ENCODE assay signal across 13 cellular contexts in the genomic region with DNA sequence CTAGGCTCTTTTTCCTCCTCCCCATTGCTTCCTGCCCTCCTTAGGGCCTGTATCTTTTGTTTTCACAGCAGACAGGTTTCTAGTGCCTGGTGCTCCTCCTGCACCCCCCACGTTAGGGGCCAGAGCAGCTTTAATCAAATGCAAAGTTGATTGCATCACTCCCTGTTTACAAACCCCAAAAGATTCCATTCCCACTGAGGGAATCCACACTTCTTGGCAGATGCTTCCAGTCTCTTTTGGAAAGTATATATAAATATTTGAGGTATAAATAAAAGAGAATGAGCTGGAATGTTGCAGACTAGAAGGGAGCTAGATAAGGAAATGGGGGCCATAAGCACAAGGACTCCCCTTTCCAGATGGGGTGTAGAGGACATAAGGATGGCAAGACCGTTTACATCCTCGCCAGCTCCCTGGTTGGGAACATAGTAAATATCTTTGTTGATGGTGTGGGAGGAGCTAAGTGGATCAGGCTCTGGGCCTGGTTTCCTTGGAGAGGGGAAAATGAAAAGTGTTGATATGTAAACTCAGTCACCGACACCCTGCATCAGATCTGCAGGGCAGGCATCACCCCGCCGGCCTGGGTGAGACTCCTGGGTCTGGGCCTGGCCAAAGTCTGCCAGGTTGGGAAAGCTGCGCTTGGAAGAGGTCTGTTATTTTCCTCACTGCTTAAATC. TPM values are rescaled to one million over a fixed set of nuclear protein-coding genes. Genes with fewer than 3 reads are reported as not detected.
DNase-seq lines count a peak whose midpoint lies in the region; ATAC-seq and TF ChIP-seq lines count a peak whose summit lies in the region.
"Had no signal": no experiment of that assay in that cellular context is flagged by ENCODE, and none has a peak within 500 bp of the region (broad histone marks: within the 10 kb centered on the region; RNA-seq: fewer than 3 reads in every experiment).

No MANE protein-coding gene starts in this region.

- CTCF ChIA-PET in WTC11 (lab: Charles Lee) = interaction anchor here (0.7 to 1.3 kb wide), 10 partner anchors 10 to 86 kb away, joined by 3 to 5 read pairs (median 4); partner anchors contain the start of gene REPIN1

- no peaks in the 10 kb centered on the region for H3K9me3 Mint-ChIP-seq in WTC11
- H3K9me3 Mint-ChIP-seq in effector memory CD8-positive, alpha-beta T cell = no peaks in the 10 kb centered on the region
- H3K9me3 Mint-ChIP-seq: activated T-cell treated with anti-CD3 and anti-CD28 coated beads, Interleukin-2, amount 50 U/mL, for 4 hours had no signal

- H3K27ac Mint-ChIP-seq in WTC11 = peak overlapping the region; percentile 97
- H3K27ac Mint-ChIP-seq in effector memory CD8-positive, alpha-beta T cell = peak overlapping the region in 1 of 2 donors; percentile 56

- H3K9ac ChIP-seq in rectal smooth muscle tissue (ENCODE audit: low read length) = no peak overlapping the region

- TF ChIP-seq POLR2A in GM18505 (IDR thresholded peaks at IDR 0.05; ENCODE audit: borderline replicate concordance, extremely low read depth, insufficient read depth, insufficient read length) = no peak

- no peaks in the 10 kb centered on the region for H3K27me3 Mint-ChIP-seq in WTC11 (ENCODE audit: low read depth)
- H3K27me3 Mint-ChIP-seq in effector memory CD8-positive, alpha-beta T cell = peaks cover 0 to 16% of the 10 kb centered on the region in 2 donors

- peaks cover 29% of the 10 kb centered on the region for H3K36me3 Mint-ChIP-seq in WTC11
- H3K36me3 Mint-ChIP-seq in effector memory CD8-positive, alpha-beta T cell (ENCODE audit: insufficient read depth) = no peaks in the 10 kb centered on the region

- POLR2A ChIA-PET in WTC11 (lab: Charles Lee) = interaction anchor here (0.6 to 1.6 kb wide), 7 partner anchors 12 to 1018 kb away, joined by 3 to 10 read pairs (median 5); partner anchors contain the start of genes ACTR3C and LRRC61

- H3K27ac ChIP-seq in rectal smooth muscle tissue (ENCODE audit: low read depth, low read length) = peak overlapping the region; percentile 24

- peaks cover 77% of the 10 kb centered on the region for H3K4me1 Mint-ChIP-seq in WTC11
- H3K4me1 Mint-ChIP-seq in effector memory CD8-positive, alpha-beta T cell (ENCODE audit: low read depth in 2 of 2) = peaks cover 3 to 5% of the 10 kb centered on the region in 2 donors

- H3K27me3 ChIP-seq in rectal smooth muscle tissue (ENCODE audit: control insufficient read depth, insufficient read depth, low read length) = no peaks in the 10 kb centered on the region

- peaks cover 2% of the 10 kb centered on the region for H3K36me3 ChIP-seq in rectal smooth muscle tissue (ENCODE audit: control insufficient read depth, insufficient read depth, low read length)

- H3K4me3 Mint-ChIP-seq in WTC11 = no peak overlapping the region
- H3K4me3 Mint-ChIP-seq in effector memory CD8-positive, alpha-beta T cell = no peak overlapping the region
- H3K4me3 Mint-ChIP-seq: activated T-cell treated with anti-CD3 and anti-CD28 coated beads, Interleukin-2, amount 50 U/mL, for 4 hours had no signal

- peak; percentile 69 for ATAC-seq in WTC11
- ATAC-seq in HG03280 (IDR thresholded peaks at IDR 0.05; ENCODE audit: unreplicated experiment) = no peak
- no peak for ATAC-seq in effector memory CD8-positive, alpha-beta T cell (replicated peaks)
- no peak for ATAC-seq in GM18505 (IDR thresholded peaks at IDR 0.05; ENCODE audit: unreplicated experiment)
- no peak for ATAC-seq in GM18907 (IDR thresholded peaks at IDR 0.05; ENCODE audit: unreplicated experiment)
- ATAC-seq: activated T-cell treated with anti-CD3 and anti-CD28 coated beads, Interleukin-2, amount 50 U/mL, for 4 hours; heart right ventricle had no signal

- peaks cover 26% of the 10 kb centered on the region for H3K4me1 ChIP-seq in rectal smooth muscle tissue (ENCODE audit: control insufficient read depth, insufficient read depth, low read length)

- DNase-seq in ELF-1 (ENCODE audit: low read depth, low spot score) (peak; percentile 60), WTC11 (ENCODE audit: low spot score) (peak; percentile 64), hepatic stellate cell (ENCODE audit: low spot score) (peak; percentile 48)
- DNase-seq in effector memory CD8-positive, alpha-beta T cell = no peak
- DNase-seq: activated T-cell treated with anti-CD3 and anti-CD28 coated beads, Interleukin-2, amount 50 U/mL, for 4 hours; heart right ventricle; NCI-H2081; stimulated activated CD4-positive, alpha-beta T cell treated with anti-CD3 and anti-CD28 coated beads, Interleukin-12 subunit alpha, Interleukin-12 subunit beta, amount 100 ng/mL, for 4 hours; T1000 had no signal

- no peak for TF ChIP-seq CTCF in WTC11 (IDR thresholded peaks at IDR 0.05)

- no peak overlapping the region for H3K4me3 ChIP-seq in rectal smooth muscle tissue (ENCODE audit: low read length)
- H3K4me3 ChIP-seq: heart right ventricle had no signal

TF ChIP-seq in WTC11, 78 proteins besides CTCF, POLR2A, EP300 and RAD21 (continues in another document):
- TF ChIP-seq SP1 (CRISPR knock-in tag; conservative IDR thresholded peaks at IDR 0.05) (peak; percentile 64; the same call in 1 of the 2 replicates), NR3C1 (CRISPR knock-in tag; conservative IDR thresholded peaks at IDR 0.05; ENCODE audit: low read depth) (no peak), FOXK1 (CRISPR knock-in tag; IDR thresholded peaks at IDR 0.05) (peak; percentile 89), CBFB (CRISPR knock-in tag; IDR thresholded peaks at IDR 0.05; ENCODE audit: low read depth) (no peak), GABPB1 (CRISPR knock-in tag; IDR thresholded peaks at IDR 0.05) (0 out of 2 replicates have a peak, but pooled peaks have one; percentile 34), ZNF532 (CRISPR knock-in tag; IDR thresholded peaks at IDR 0.05; ENCODE audit: borderline replicate concordance) (no peak), ZNF416 (CRISPR knock-in tag; IDR thresholded peaks at IDR 0.05) (0 out of 2 replicates have a peak, but pooled peaks have one; percentile 34), ATF3 (CRISPR knock-in tag; conservative IDR thresholded peaks at IDR 0.05) (peak; percentile 64; the same call in 1 of the 2 replicates), NFATC4 (CRISPR knock-in tag; IDR thresholded peaks at IDR 0.05) (no peak)
- TF ChIP-seq, protein P1, sequence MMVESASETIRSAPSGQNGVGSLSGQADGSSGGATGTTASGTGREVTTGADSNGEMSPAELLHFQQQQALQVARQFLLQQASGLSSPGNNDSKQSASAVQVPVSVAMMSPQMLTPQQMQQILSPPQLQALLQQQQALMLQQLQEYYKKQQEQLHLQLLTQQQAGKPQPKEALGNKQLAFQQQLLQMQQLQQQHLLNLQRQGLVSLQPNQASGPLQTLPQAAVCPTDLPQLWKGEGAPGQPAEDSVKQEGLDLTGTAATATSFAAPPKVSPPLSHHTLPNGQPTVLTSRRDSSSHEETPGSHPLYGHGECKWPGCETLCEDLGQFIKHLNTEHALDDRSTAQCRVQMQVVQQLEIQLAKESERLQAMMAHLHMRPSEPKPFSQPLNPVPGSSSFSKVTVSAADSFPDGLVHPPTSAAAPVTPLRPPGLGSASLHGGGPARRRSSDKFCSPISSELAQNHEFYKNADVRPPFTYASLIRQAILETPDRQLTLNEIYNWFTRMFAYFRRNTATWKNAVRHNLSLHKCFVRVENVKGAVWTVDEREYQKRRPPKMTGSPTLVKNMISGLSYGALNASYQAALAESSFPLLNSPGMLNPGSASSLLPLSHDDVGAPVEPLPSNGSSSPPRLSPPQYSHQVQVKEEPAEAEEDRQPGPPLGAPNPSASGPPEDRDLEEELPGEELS (CRISPR knock-in tag; IDR thresholded peaks at IDR 0.05) = peak; percentile 87; the same call in 1 of the 2 replicates

RNA-seq across cellular contexts. Expression of gene RARRES2, which starts 6.2 kb away (rescaled TPM):
- total RNA-seq in WTC11 (2021) = 193 to 230 TPM (median 197 TPM) in 3 replicates

RNA-seq across cellular contexts. Expression of gene ACTR3C, which starts 11.9 kb away (rescaled TPM):
- total RNA-seq in WTC11 (2021) = 0.96 to 1.5 TPM (median 1.4 TPM) in 3 replicates

RNA-seq across cellular contexts. Expression of gene LRRC61, which starts 12.1 kb away (rescaled TPM):
- total RNA-seq in WTC11 (2021) = 27.7 to 33.3 TPM (median 32.7 TPM) in 3 replicates

RNA-seq across cellular contexts. Expression of gene REPIN1, which starts 33.4 kb away (rescaled TPM):
- total RNA-seq in WTC11 (2021) = 105 to 130 TPM (median 112 TPM) in 3 replicates

RNA-seq across cellular contexts. Expression of gene ZNF775, which starts 43.9 kb away (rescaled TPM):
- total RNA-seq in WTC11 (2021) = 24.1 to 26.6 TPM (median 25.4 TPM) in 3 replicates

Comparison
In these comparisons a context has a peak if more than half of its experiments do, and no peak if none do; other contexts are left out.
1. DNase-seq: peak in ELF-1 (single experiment), WTC11 (single experiment) and hepatic stellate cell (single experiment); none in effector memory CD8-positive, alpha-beta T cell (0 of 3).